Comparison of ENCODE assay signal across 40 cellular contexts in genomic region chr1:177978530-177978929, GRCh38. TPM values are rescaled to one million over a fixed set of nuclear protein-coding genes. Genes with fewer than 3 reads are reported as not detected.
"Had no signal": no experiment of that assay in that cellular context is flagged by ENCODE, and none has a peak within 500 bp of the region (broad histone marks: within the 10 kb centered on the region; RNA-seq: fewer than 3 reads in every experiment).

No MANE protein-coding gene starts in this region.

- ATAC-seq: activated naive CD4-positive, alpha-beta T cell treated with anti-CD3 and anti-CD28 coated beads, Interleukin-2, amount 50 U/mL, for 72 hours; activated naive CD8-positive, alpha-beta T cell treated with anti-CD3 and anti-CD28 coated beads, Interleukin-2, amount 50 U/mL, for 24 hours; activated T-cell treated with anti-CD3 and anti-CD28 coated beads, Interleukin-2, amount 50 U/mL, for 4 hours; activated T-cell treated with anti-CD3 and anti-CD28 coated beads, Interleukin-2, amount 50 U/mL, for 72 hours; activated T-helper 17 cell treated with anti-CD3 and anti-CD28 coated beads, Interleukin-2, amount 50 U/mL, for 72 hours; body of pancreas had no signal

- DNase-seq: activated effector memory CD4-positive, alpha-beta T cell treated with anti-CD3 and anti-CD28 coated beads, Interleukin-2, amount 50 U/mL, for 16 hours; activated effector memory CD4-positive, alpha-beta T cell treated with Interleukin-2 at 50 U/mL for 16 hours; activated gamma-delta T cell; activated gamma-delta T cell treated with Interleukin-2 at 50 U/mL for 16 hours; activated naive CD4-positive, alpha-beta T cell; activated naive CD4-positive, alpha-beta T cell treated with anti-CD3 and anti-CD28 coated beads for 36 hours; activated naive CD4-positive, alpha-beta T cell treated with anti-CD3 and anti-CD28 coated beads, Interleukin-2, amount 10 ng/mL, durations not matched to agents 7 days and 5 days; activated naive CD4-positive, alpha-beta T cell treated with anti-CD3 and anti-CD28 coated beads, Interleukin-2, amount 50 U/mL, for 16 hours; activated naive CD4-positive, alpha-beta T cell treated with Interleukin-2 at 50 U/mL for 16 hours; activated naive CD8-positive, alpha-beta T cell treated with anti-CD3 and anti-CD28 coated beads for 36 hours; activated naive CD8-positive, alpha-beta T cell treated with anti-CD3 and anti-CD28 coated beads, Interleukin-2, amount 10 ng/mL, durations not matched to agents 7 days and 5 days; activated naive CD8-positive, alpha-beta T cell treated with anti-CD3 and anti-CD28 coated beads, Interleukin-2, amount 50 U/mL, for 24 hours; activated T-cell treated with anti-CD3 and anti-CD28 coated beads, Interleukin-2, amount 50 U/mL, for 1 hour; activated T-cell treated with anti-CD3 and anti-CD28 coated beads, Interleukin-2, amount 50 U/mL, for 24 hours; activated T-cell treated with anti-CD3 and anti-CD28 coated beads, Interleukin-2, amount 50 U/mL, for 4 hours; activated T-cell treated with anti-CD3 and anti-CD28 coated beads, Interleukin-2, amount 50 U/mL, for 48 hours; activated T-cell treated with anti-CD3 and anti-CD28 coated beads, Interleukin-2, amount 50 U/mL, for 72 hours; adrenal gland; amniotic stem cell; amygdala; anterior cingulate cortex; aorta; body of pancreas; brain microvascular endothelial cell; caudate nucleus; central memory CD4-positive, alpha-beta T cell; cerebellar nuclear complex had no signal

- H3K36me3 Mint-ChIP-seq: activated naive CD4-positive, alpha-beta T cell treated with anti-CD3 and anti-CD28 coated beads, Interleukin-2, amount 10 ng/mL, durations not matched to agents 7 days and 5 days; activated naive CD4-positive, alpha-beta T cell treated with anti-CD3 and anti-CD28 coated beads, Interleukin-2, amount 50 U/mL, for 24 hours; activated naive CD4-positive, alpha-beta T cell treated with anti-CD3 and anti-CD28 coated beads, Interleukin-2, amount 50 U/mL, for 72 hours; activated naive CD8-positive, alpha-beta T cell; activated naive CD8-positive, alpha-beta T cell treated with anti-CD3 and anti-CD28 coated beads for 36 hours; activated naive CD8-positive, alpha-beta T cell treated with anti-CD3 and anti-CD28 coated beads, Interleukin-2, amount 10 ng/mL, durations not matched to agents 7 days and 5 days; brain had no signal

- H3K4me3 Mint-ChIP-seq: activated naive CD4-positive, alpha-beta T cell treated with anti-CD3 and anti-CD28 coated beads for 36 hours; activated naive CD4-positive, alpha-beta T cell treated with anti-CD3 and anti-CD28 coated beads, Interleukin-2, amount 10 ng/mL, durations not matched to agents 7 days and 5 days; activated naive CD4-positive, alpha-beta T cell treated with anti-CD3 and anti-CD28 coated beads, Interleukin-2, amount 50 U/mL, for 24 hours; activated naive CD8-positive, alpha-beta T cell; activated naive CD8-positive, alpha-beta T cell treated with anti-CD3 and anti-CD28 coated beads for 36 hours; activated naive CD8-positive, alpha-beta T cell treated with anti-CD3 and anti-CD28 coated beads, Interleukin-2, amount 10 ng/mL, durations not matched to agents 7 days and 5 days; activated naive CD8-positive, alpha-beta T cell treated with anti-CD3 and anti-CD28 coated beads, Interleukin-2, amount 50 U/mL, for 24 hours; activated T-cell treated with anti-CD3 and anti-CD28 coated beads, Interleukin-2, amount 50 U/mL, for 24 hours; activated T-cell treated with anti-CD3 and anti-CD28 coated beads, Interleukin-2, amount 50 U/mL, for 4 hours; activated T-cell treated with anti-CD3 and anti-CD28 coated beads, Interleukin-2, amount 50 U/mL, for 72 hours; activated T-helper 1 cell treated with anti-CD3 and anti-CD28 coated beads, Interleukin-12 subunit alpha, Interleukin-12 subunit beta, Interleukin-2, Interleukin-4 antibody, amounts not matched to agents 30 ng/mL and 10 ng/mL and 1 ng/mL, durations not matched to agents 14 hours and 24 hours and 36 hours; activated T-helper 17 cell treated with anti-CD3 and anti-CD28 coated beads, Interleukin-2, amount 50 U/mL, for 72 hours; brain; central memory CD8-positive, alpha-beta T cell had no signal

- FAIRE-seq: astrocyte, bronchial epithelial cell had no signal

- H3K27ac Mint-ChIP-seq: activated naive CD4-positive, alpha-beta T cell treated with anti-CD3 and anti-CD28 coated beads for 36 hours; activated naive CD4-positive, alpha-beta T cell treated with anti-CD3 and anti-CD28 coated beads, Interleukin-2, amount 10 ng/mL, durations not matched to agents 7 days and 5 days; activated naive CD4-positive, alpha-beta T cell treated with anti-CD3 and anti-CD28 coated beads, Interleukin-2, amount 50 U/mL, for 24 hours; activated naive CD4-positive, alpha-beta T cell treated with anti-CD3 and anti-CD28 coated beads, Interleukin-2, amount 50 U/mL, for 72 hours; activated naive CD8-positive, alpha-beta T cell; activated naive CD8-positive, alpha-beta T cell treated with anti-CD3 and anti-CD28 coated beads for 36 hours; activated naive CD8-positive, alpha-beta T cell treated with anti-CD3 and anti-CD28 coated beads, Interleukin-2, amount 10 ng/mL, durations not matched to agents 7 days and 5 days; activated naive CD8-positive, alpha-beta T cell treated with anti-CD3 and anti-CD28 coated beads, Interleukin-2, amount 50 U/mL, for 24 hours; activated T-cell treated with anti-CD3 and anti-CD28 coated beads, Interleukin-2, amount 50 U/mL, for 24 hours; activated T-cell treated with anti-CD3 and anti-CD28 coated beads, Interleukin-2, amount 50 U/mL, for 72 hours; activated T-helper 1 cell treated with anti-CD3 and anti-CD28 coated beads, Interleukin-12 subunit alpha, Interleukin-12 subunit beta, Interleukin-2, Interleukin-4 antibody, amounts not matched to agents 30 ng/mL and 10 ng/mL and 1 ng/mL, durations not matched to agents 14 hours and 24 hours and 36 hours; activated T-helper 17 cell treated with anti-CD3 and anti-CD28 coated beads, Interleukin-2, amount 50 U/mL, for 72 hours; activated T-helper 2 cell treated with anti-CD3 and anti-CD28 coated beads, Interferon-gamma antibody, Interleukin-2, Interleukin-4, amounts not matched to agents 10 μg/mL and 5 μg/mL and 100 μg/mL, durations not matched to agents 14 hours and 24 hours and 36 hours; brain had no signal

- H3K4me1 ChIP-seq: adrenal gland, body of pancreas, breast epithelium had no signal

- H3K27ac ChIP-seq: adrenal gland, ascending aorta, body of pancreas, brain microvascular endothelial cell, breast epithelium, cardiac muscle cell had no signal

- H3K27me3 Mint-ChIP-seq: activated naive CD4-positive, alpha-beta T cell treated with anti-CD3 and anti-CD28 coated beads, Interleukin-2, amount 10 ng/mL, durations not matched to agents 7 days and 5 days; activated naive CD4-positive, alpha-beta T cell treated with anti-CD3 and anti-CD28 coated beads, Interleukin-2, amount 50 U/mL, for 24 hours; activated naive CD8-positive, alpha-beta T cell; activated naive CD8-positive, alpha-beta T cell treated with anti-CD3 and anti-CD28 coated beads for 36 hours; activated naive CD8-positive, alpha-beta T cell treated with anti-CD3 and anti-CD28 coated beads, Interleukin-2, amount 10 ng/mL, durations not matched to agents 7 days and 5 days; activated naive CD8-positive, alpha-beta T cell treated with anti-CD3 and anti-CD28 coated beads, Interleukin-2, amount 50 U/mL, for 24 hours; activated T-cell treated with anti-CD3 and anti-CD28 coated beads, Interleukin-2, amount 50 U/mL, for 24 hours; central memory CD8-positive, alpha-beta T cell had no signal

- H3K27me3 ChIP-seq: adrenal gland, ascending aorta, body of pancreas, brain microvascular endothelial cell, breast epithelium, cardiac muscle cell had no signal

- H3K4me3 ChIP-seq: adrenal gland, ascending aorta, body of pancreas, breast epithelium, cardiac muscle cell had no signal

- H3K36me3 ChIP-seq: adrenal gland, ascending aorta, brain microvascular endothelial cell, breast epithelium, cardiac muscle cell had no signal

- H3K9me3 Mint-ChIP-seq: activated naive CD4-positive, alpha-beta T cell treated with anti-CD3 and anti-CD28 coated beads for 36 hours; activated naive CD4-positive, alpha-beta T cell treated with anti-CD3 and anti-CD28 coated beads, Interleukin-2, amount 50 U/mL, for 24 hours; activated naive CD8-positive, alpha-beta T cell treated with anti-CD3 and anti-CD28 coated beads for 36 hours; activated naive CD8-positive, alpha-beta T cell treated with anti-CD3 and anti-CD28 coated beads, Interleukin-2, amount 10 ng/mL, durations not matched to agents 7 days and 5 days; activated T-helper 1 cell treated with anti-CD3 and anti-CD28 coated beads, Interleukin-12 subunit alpha, Interleukin-12 subunit beta, Interleukin-2, Interleukin-4 antibody, amounts not matched to agents 30 ng/mL and 10 ng/mL and 1 ng/mL, durations not matched to agents 14 hours and 24 hours and 36 hours; activated T-helper 2 cell treated with anti-CD3 and anti-CD28 coated beads, Interferon-gamma antibody, Interleukin-2, Interleukin-4, amounts not matched to agents 10 μg/mL and 5 μg/mL and 100 μg/mL, durations not matched to agents 14 hours and 24 hours and 36 hours had no signal

- H3K9me3 ChIP-seq: adrenal gland, ascending aorta, body of pancreas, breast epithelium had no signal

- H3K4me1 Mint-ChIP-seq: activated naive CD4-positive, alpha-beta T cell treated with anti-CD3 and anti-CD28 coated beads, Interleukin-2, amount 10 ng/mL, durations not matched to agents 7 days and 5 days; activated naive CD4-positive, alpha-beta T cell treated with anti-CD3 and anti-CD28 coated beads, Interleukin-2, amount 50 U/mL, for 24 hours; activated naive CD8-positive, alpha-beta T cell treated with anti-CD3 and anti-CD28 coated beads for 36 hours; activated naive CD8-positive, alpha-beta T cell treated with anti-CD3 and anti-CD28 coated beads, Interleukin-2, amount 10 ng/mL, durations not matched to agents 7 days and 5 days; activated naive CD8-positive, alpha-beta T cell treated with anti-CD3 and anti-CD28 coated beads, Interleukin-2, amount 50 U/mL, for 24 hours; activated T-helper 17 cell treated with anti-CD3 and anti-CD28 coated beads, Interleukin-2, amount 50 U/mL, for 72 hours; central memory CD8-positive, alpha-beta T cell had no signal

RNA-seq across cellular contexts. Expression of gene SEC16B, which starts 8.7 kb away (rescaled TPM):
- total RNA-seq: activated naive CD4-positive, alpha-beta T cell treated with anti-CD3 and anti-CD28 coated beads for 36 hours; activated naive CD4-positive, alpha-beta T cell treated with anti-CD3 and anti-CD28 coated beads, Interleukin-2, amount 50 U/mL, for 72 hours; activated naive CD8-positive, alpha-beta T cell treated with anti-CD3 and anti-CD28 coated beads for 36 hours; activated T-cell treated with anti-CD3 and anti-CD28 coated beads, Interleukin-2, amount 50 U/mL, for 4 hours; activated T-cell treated with anti-CD3 and anti-CD28 coated beads, Interleukin-2, amount 50 U/mL, for 72 hours; activated T-helper 1 cell treated with anti-CD3 and anti-CD28 coated beads, Interleukin-12 subunit alpha, Interleukin-12 subunit beta, Interleukin-2, Interleukin-4 antibody, amounts not matched to agents 30 ng/mL and 10 ng/mL and 1 ng/mL, durations not matched to agents 14 hours and 24 hours and 36 hours; activated T-helper 17 cell treated with anti-CD3 and anti-CD28 coated beads, Interleukin-2, amount 50 U/mL, for 72 hours; activated T-helper 2 cell treated with anti-CD3 and anti-CD28 coated beads, Interferon-gamma antibody, Interleukin-2, Interleukin-4, amounts not matched to agents 10 μg/mL and 5 μg/mL and 100 μg/mL, durations not matched to agents 14 hours and 24 hours and 36 hours had no signal
